In the genomic region with DNA sequence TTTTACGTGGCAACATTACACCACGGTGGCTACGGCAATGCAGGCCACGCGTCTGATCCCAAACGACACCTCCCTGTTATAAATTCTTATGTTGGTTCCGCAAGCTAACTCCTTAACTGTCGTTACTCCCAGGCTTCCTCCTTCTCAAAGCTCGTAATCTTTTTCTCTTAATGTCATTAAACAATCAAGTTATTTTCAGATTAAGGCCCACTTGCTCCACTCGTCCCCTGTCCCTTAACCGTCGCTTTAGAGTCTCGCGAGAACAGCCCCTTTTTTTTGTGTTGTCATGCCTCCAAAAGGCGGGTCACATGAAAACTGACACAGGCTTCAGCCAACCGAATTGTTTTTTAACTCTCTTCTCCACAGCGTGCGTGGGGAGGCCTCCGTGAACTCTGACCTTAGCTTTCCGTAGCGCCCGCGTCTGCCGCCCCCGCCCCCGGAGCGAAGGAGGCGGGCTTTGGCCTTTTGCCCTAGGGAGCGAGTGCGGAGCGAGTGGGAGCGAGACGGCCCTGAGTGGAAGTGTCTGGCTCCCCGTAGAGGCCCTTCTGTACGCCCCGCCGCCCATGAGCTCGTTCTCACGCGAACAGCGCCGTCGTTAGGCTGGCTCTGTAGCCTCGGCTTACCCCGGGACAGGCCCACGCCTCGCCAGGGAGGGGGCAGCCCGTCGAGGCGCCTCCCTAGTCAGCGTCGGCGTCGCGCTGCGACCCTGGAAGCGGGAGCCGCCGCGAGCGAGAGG, we compare ENCODE assay signal across 8 cellular contexts. TPM values are rescaled to one million over a fixed set of nuclear protein-coding genes. Genes with fewer than 3 reads are reported as not detected.
DNase-seq lines count a peak whose midpoint lies in the region; ATAC-seq and TF ChIP-seq lines count a peak whose summit lies in the region.

TSS of gene CAND1 (plus strand) at position 463 of the 736 bp plus-strand sequence. CDS start 360 bp downstream, outside the sequence.

- peaks cover 2% of the 10 kb centered on the region; the same call in 1 of the 2 replicates for H3K36me3 ChIP-seq in BE2C
- H3K36me3 ChIP-seq in colonic mucosa, result no peaks in the 10 kb centered on the region

- peak within 1 kb of the TSS; percentile 94 to 96 for H3K9ac ChIP-seq in colonic mucosa (ENCODE audit: low read depth in 2 of 2, low read length in 2 of 2)

- H3K9me3 ChIP-seq in BE2C (no peaks in the 10 kb centered on the region), colonic mucosa (no peaks in the 10 kb centered on the region)

- peak; percentile 83 for ATAC-seq in GM19324 (IDR thresholded peaks at IDR 0.05; ENCODE audit: low FRiP score, unreplicated experiment)
- peak; percentile 67 for ATAC-seq in HG03469 (IDR thresholded peaks at IDR 0.05; ENCODE audit: unreplicated experiment)

- H3K4me3 Mint-ChIP-seq in activated CD4-positive, alpha-beta T cell treated with anti-CD3 and anti-CD28 coated beads, Interleukin-2, amount 10 ng/mL, durations not matched to agents 24 days and 14 days, result peak within 1 kb of the TSS; percentile 90

- intact Hi-C loops in activated CD4-positive, alpha-beta T cell treated with anti-CD3 and anti-CD28 coated beads, Interleukin-2, amount 10 ng/mL, durations not matched to agents 24 days and 14 days (cut with micrococcal nuclease), result loop anchor here (1.0 to 10.0 kb wide), 7 partner anchors 85 to 1970 kb away; partner anchors contain the start of genes CPSF6 and MDM2
- intact Hi-C loops in colonic mucosa (cut with DNase I), result no loop called here

- peak within 1 kb of the TSS; percentile 100 for H3K27ac Mint-ChIP-seq in activated CD4-positive, alpha-beta T cell treated with anti-CD3 and anti-CD28 coated beads, Interleukin-2, amount 10 ng/mL, durations not matched to agents 24 days and 14 days

- H3K4me1 Mint-ChIP-seq in activated CD4-positive, alpha-beta T cell treated with anti-CD3 and anti-CD28 coated beads, Interleukin-2, amount 10 ng/mL, durations not matched to agents 24 days and 14 days, result peaks cover 30% of the 10 kb centered on the region

- H3K4me1 ChIP-seq in BE2C (no peaks in the 10 kb centered on the region; the same call in 1 of the 2 replicates), colonic mucosa (peaks cover 6% of the 10 kb centered on the region)

- H3K9me3 Mint-ChIP-seq in activated CD4-positive, alpha-beta T cell treated with anti-CD3 and anti-CD28 coated beads, Interleukin-2, amount 10 ng/mL, durations not matched to agents 24 days and 14 days, result peaks cover 3% of the 10 kb centered on the region

- peaks cover 9% of the 10 kb centered on the region for H3K36me3 Mint-ChIP-seq in activated CD4-positive, alpha-beta T cell treated with anti-CD3 and anti-CD28 coated beads, Interleukin-2, amount 10 ng/mL, durations not matched to agents 24 days and 14 days (ENCODE audit: low read depth)

- H3K27me3 Mint-ChIP-seq in activated CD4-positive, alpha-beta T cell treated with anti-CD3 and anti-CD28 coated beads, Interleukin-2, amount 10 ng/mL, durations not matched to agents 24 days and 14 days, result no peaks in the 10 kb centered on the region

- H3K4me3 ChIP-seq in BE2C (ENCODE audit: low read depth, low read length) (peak within 1 kb of the TSS; percentile 94), colonic mucosa (peak within 1 kb of the TSS; percentile 85)

- TF ChIP-seq CTCF in BE2C (IDR thresholded peaks at IDR 0.05; ENCODE audit: low read depth, low read length), result peak; percentile 10; the same call in 1 of the 2 replicates
- no peak for TF ChIP-seq CTCF in colonic mucosa (IDR thresholded peaks at IDR 0.05)

- peak; percentile 95 for DNase-seq in BE2C
- peak; percentile 98 to 99 for DNase-seq in NCI-H526 (lab: John Stamatoyannopoulos, UW)
- DNase-seq in activated CD4-positive, alpha-beta T cell treated with anti-CD3 and anti-CD28 coated beads, Interleukin-2, amount 10 ng/mL, durations not matched to agents 24 days and 14 days, result peak; percentile 99
- peak; percentile 98 for DNase-seq in colonic mucosa
- DNase-seq in stimulated activated CD4-positive, alpha-beta T cell treated with anti-CD3 and anti-CD28 coated beads, Interleukin-1b, Interleukin-23, amount 100 ng/mL, for 4 hours (ENCODE audit: low read depth in 2 of 2), result peak; percentile 93

- no peaks in the 10 kb centered on the region for H3K27me3 ChIP-seq in BE2C
- no peaks in the 10 kb centered on the region for H3K27me3 ChIP-seq in colonic mucosa
- H3K27me3 ChIP-seq in layer of hippocampus (ENCODE audit: control insufficient read depth, insufficient read depth, low read length), result no peaks in the 10 kb centered on the region

- H3K27ac ChIP-seq in colonic mucosa, result peak within 1 kb of the TSS; percentile 99
- peak within 1 kb of the TSS; percentile 98 for H3K27ac ChIP-seq in layer of hippocampus (ENCODE audit: low read depth, low read length)

RNA-seq across cellular contexts. Expression of gene CAND1, which starts in this region (rescaled TPM):
- polyA plus RNA-seq in BE2C (2012; ENCODE audit: insufficient read depth, insufficient read length, low read depth), result 69.9 TPM
- 202 and 216 TPM in 2 replicates for total RNA-seq in activated CD4-positive, alpha-beta T cell treated with anti-CD3 and anti-CD28 coated beads, Interleukin-2, amount 10 ng/mL, durations not matched to agents 24 days and 14 days
- total RNA-seq in colonic mucosa, result 100 to 1,000 TPM; 134 to 155 TPM

Comparison
In these comparisons a context has a peak if more than half of its experiments do, and no peak if none do; other contexts are left out.
1. Peak in every context shown above with its lines: DNase-seq, ATAC-seq, H3K4me3 ChIP-seq and H3K27ac ChIP-seq.